ENCODE assay signal across 8 cellular contexts in genomic region chr3:56303508-56303907, GRCh38.
DNase-seq lines count a peak whose midpoint lies in the region; ATAC-seq and TF ChIP-seq lines count a peak whose summit lies in the region.

No MANE protein-coding gene starts in this region.

- peaks cover 16 to 27% of the 10 kb centered on the region in 2 donors for H3K27me3 Mint-ChIP-seq in stimulated activated naive B cell treated with anti-CD40 and anti-IgM and Interleukin-4, amounts not matched to agents 10 μg/mL and 1 μg/mL and 100 μg/mL, for 72 hours

- H3K36me3 Mint-ChIP-seq in stimulated activated naive B cell treated with anti-CD40 and anti-IgM and Interleukin-4, amounts not matched to agents 10 μg/mL and 1 μg/mL and 100 μg/mL, for 72 hours = no peaks in the 10 kb centered on the region

- H3K27me3 ChIP-seq in SU-DHL-6 (ENCODE audit: low read length) = no peaks in the 10 kb centered on the region
- no peaks in the 10 kb centered on the region for H3K27me3 ChIP-seq in heart left ventricle

- no peaks in the 10 kb centered on the region for H3K79me2 ChIP-seq in SU-DHL-6 (ENCODE audit: insufficient read depth, low read length)

- no peak overlapping the region for H3K4me2 ChIP-seq in SU-DHL-6 (ENCODE audit: low read depth, low read length, poor library complexity, severe bottlenecking)

- no peak overlapping the region for H3K9ac ChIP-seq in SU-DHL-6 (ENCODE audit: low read length)

- H3K9me3 ChIP-seq in SU-DHL-6 (ENCODE audit: insufficient read depth, low read length) (no peaks in the 10 kb centered on the region), heart left ventricle (no peaks in the 10 kb centered on the region)

- H2AFZ ChIP-seq in SU-DHL-6 (ENCODE audit: low read depth, low read length, severe bottlenecking) = no peak overlapping the region

- peaks cover 0 to 1% of the 10 kb centered on the region in 2 donors for H3K9me3 Mint-ChIP-seq in stimulated activated naive B cell treated with anti-CD40 and anti-IgM and Interleukin-4, amounts not matched to agents 10 μg/mL and 1 μg/mL and 100 μg/mL, for 72 hours

- ATAC-seq in GM19455 (IDR thresholded peaks at IDR 0.05; ENCODE audit: unreplicated experiment) (peak; percentile 92), HG03520 (IDR thresholded peaks at IDR 0.05; ENCODE audit: unreplicated experiment) (peak; percentile 72), heart left ventricle (peak in 3 of 4 donors; percentile 24 to 68 (median 58))
- peak; percentile 97 to 99 for ATAC-seq in stimulated activated naive B cell treated with anti-CD40 and anti-IgM and Interleukin-4, amounts not matched to agents 10 μg/mL and 1 μg/mL and 100 μg/mL, for 72 hours (replicated peaks)

- H3K4me1 ChIP-seq in heart left ventricle = peaks cover 0 to 5% (median 0%) of the 10 kb centered on the region in 12 donors

- no peaks in the 10 kb centered on the region for H3K9me2 ChIP-seq in SU-DHL-6 (replicated peaks; ENCODE audit: insufficient read depth, low read length)

- DNase-seq in DMS114 treated with DMSO at 0.1 percent for 48 hours (lab: John Stamatoyannopoulos, UW; ENCODE audit: unreplicated experiment) (peak; percentile 8), heart left ventricle (peak in 3 of 5 donors; percentile 19 to 32 (median 22)), activated gamma-delta T cell (lab: John Stamatoyannopoulos, UW) (no peak), mesenteric fat pad (ENCODE audit: low spot score) (no peak)
- DNase-seq in stimulated activated naive B cell treated with anti-CD40 and anti-IgM and Interleukin-4, amounts not matched to agents 10 μg/mL and 1 μg/mL and 100 μg/mL, for 72 hours = peak; percentile 48

- intact Hi-C loops in heart left ventricle (cut with DNase I) = no loop called here

- WGBS in heart left ventricle, 4 donors = 30 to 41% (median 36%) methylated on average over 5 of the region's 5 CpGs

- H3K4me3 ChIP-seq in SU-DHL-6 (ENCODE audit: insufficient read depth, low read length, poor library complexity, severe bottlenecking) (no peak overlapping the region), heart left ventricle (no peak overlapping the region)

- H3K36me3 ChIP-seq in SU-DHL-6 (ENCODE audit: low read length) (no peaks in the 10 kb centered on the region), heart left ventricle (no peaks in the 10 kb centered on the region)

- H3K27ac Mint-ChIP-seq in stimulated activated naive B cell treated with anti-CD40 and anti-IgM and Interleukin-4, amounts not matched to agents 10 μg/mL and 1 μg/mL and 100 μg/mL, for 72 hours = no peak overlapping the region

- no peak for TF ChIP-seq POLR2A in heart left ventricle (IDR thresholded peaks at IDR 0.05)

- no peak overlapping the region for H3K27ac ChIP-seq in SU-DHL-6 (ENCODE audit: low read depth, low read length)
- H3K27ac ChIP-seq in heart left ventricle = no peak overlapping the region

- no peak overlapping the region for H3K4me3 Mint-ChIP-seq in stimulated activated naive B cell treated with anti-CD40 and anti-IgM and Interleukin-4, amounts not matched to agents 10 μg/mL and 1 μg/mL and 100 μg/mL, for 72 hours

- no peaks in the 10 kb centered on the region for H4K20me1 ChIP-seq in SU-DHL-6 (ENCODE audit: low read depth, low read length)

- no peaks in the 10 kb centered on the region for H3F3A ChIP-seq in SU-DHL-6 (ENCODE audit: insufficient read depth)

- peak; percentile 63 for TF ChIP-seq CTCF in SU-DHL-6 (IDR thresholded peaks at IDR 0.05; ENCODE audit: insufficient read depth, low read length, poor library complexity, severe bottlenecking)
- peak in 10 of 12 donors; percentile 11 to 58 (median 34) for TF ChIP-seq CTCF in heart left ventricle (IDR thresholded peaks at IDR 0.05)

- peaks cover 7 to 16% of the 10 kb centered on the region in 2 donors for H3K4me1 Mint-ChIP-seq in stimulated activated naive B cell treated with anti-CD40 and anti-IgM and Interleukin-4, amounts not matched to agents 10 μg/mL and 1 μg/mL and 100 μg/mL, for 72 hours

Comparison
In these comparisons a context has a peak if more than half of its experiments do, and no peak if none do; other contexts are left out.
1. DNase-seq: peak in DMS114 treated with DMSO at 0.1 percent for 48 hours (single experiment), heart left ventricle (3 of 5) and stimulated activated naive B cell treated with anti-CD40 and anti-IgM and Interleukin-4, amounts not matched to agents 10 μg/mL and 1 μg/mL and 100 μg/mL, for 72 hours (single experiment); none in activated gamma-delta T cell (single experiment) and mesenteric fat pad (single experiment).
2. Peak in every context shown above with its lines, with median percentiles within 50 percentile points of each other: ATAC-seq.